ENCODE assay signal across 12 cellular contexts in genomic region chr5:10684303-10685086, GRCh38.
A peak's percentile ranks its signal among the peaks of the same experiment; 100 is the strongest.
DNase-seq lines count a peak whose midpoint lies in the region; ATAC-seq, FAIRE-seq and TF ChIP-seq lines count a peak whose summit lies in the region.
"Had no signal": no experiment of that assay in that cellular context is flagged by ENCODE, and none has a peak within 500 bp of the region (broad histone marks: within the 10 kb centered on the region; RNA-seq: fewer than 3 reads in every experiment).

No MANE protein-coding gene starts in this region.

- TF ChIP-seq CTCF in GM12864 (IDR thresholded peaks at IDR 0.05; ENCODE audit: low read depth, low read length, missing control alignments) (peak; percentile 38), heart left ventricle (IDR thresholded peaks at IDR 0.05) (no peak)

- DNase-seq in GM12864 (ENCODE audit: low read depth) = no peak
- DNase-seq in GM19239 (ENCODE audit: insufficient read length, low spot score) = no peak
- no peak for DNase-seq in KBM-7
- no peak for DNase-seq in cerebellum (ENCODE audit: low spot score)
- DNase-seq in superior temporal gyrus (ENCODE audit: extremely low spot score) = no peak
- no peak for DNase-seq in heart left ventricle
- DNase-seq: activated T-cell treated with anti-CD3 and anti-CD28 coated beads, Interleukin-2, amount 50 U/mL, for 1 hour; hippocampal formation; NCI-H2081 treated with DMSO at 0.1 percent for 48 hours; stimulated activated CD4-positive, alpha-beta T cell treated with anti-CD3 and anti-CD28 coated beads, Interleukin-4, amount 100 ng/mL, for 1 hour had no signal

- H3K4me3 ChIP-seq in GM12864 (ENCODE audit: low read depth, low read length) (peak overlapping the region; percentile 11), heart left ventricle (no peak overlapping the region)

- H3K4me1 ChIP-seq in heart left ventricle = peaks cover 0 to 6% (median 0%) of the 10 kb centered on the region in 12 donors

- WGBS in heart left ventricle, 4 donors = 91 to 96% (median 94%) methylated on average over 11 of the region's 11 CpGs

- intact Hi-C loops in heart left ventricle (cut with DNase I) = loop anchor here in 1 of 10 donors (5.0 kb wide), 1 partner anchor 232 kb away; no protein-coding TSS in a partner anchor

- H3K27ac ChIP-seq in heart left ventricle = no peak overlapping the region

- FAIRE-seq in GM19239 (lab: Jason Lieb, UNC) = peak; percentile 18

- peaks cover 0 to 40% (median 26%) of the 10 kb centered on the region in 9 donors for H3K36me3 ChIP-seq in heart left ventricle

- no peaks in the 10 kb centered on the region for H3K9me3 ChIP-seq in heart left ventricle

- in situ Hi-C loops in KBM-7 (cut with MboI; ENCODE audit: low pct_unique_long_range_greater_than_20kb, low sequenced_read_pairs) = no loop called here

- ATAC-seq in HG02759 (IDR thresholded peaks at IDR 0.05; ENCODE audit: unreplicated experiment) (peak; percentile 67), HG03571 (IDR thresholded peaks at IDR 0.05; ENCODE audit: unreplicated experiment) (peak; percentile 60), heart left ventricle (no peak)

- H3K27me3 ChIP-seq in heart left ventricle = no peaks in the 10 kb centered on the region

- TF ChIP-seq POLR2A in heart left ventricle (IDR thresholded peaks at IDR 0.05) = no peak

Comparison
In these comparisons a context has a peak if more than half of its experiments do, and no peak if none do; other contexts are left out.
1. ATAC-seq: peak in HG02759 (single experiment) and HG03571 (single experiment); none in heart left ventricle (0 of 4).